1 cellular context compared by ENCODE assay signal in the genomic region with DNA sequence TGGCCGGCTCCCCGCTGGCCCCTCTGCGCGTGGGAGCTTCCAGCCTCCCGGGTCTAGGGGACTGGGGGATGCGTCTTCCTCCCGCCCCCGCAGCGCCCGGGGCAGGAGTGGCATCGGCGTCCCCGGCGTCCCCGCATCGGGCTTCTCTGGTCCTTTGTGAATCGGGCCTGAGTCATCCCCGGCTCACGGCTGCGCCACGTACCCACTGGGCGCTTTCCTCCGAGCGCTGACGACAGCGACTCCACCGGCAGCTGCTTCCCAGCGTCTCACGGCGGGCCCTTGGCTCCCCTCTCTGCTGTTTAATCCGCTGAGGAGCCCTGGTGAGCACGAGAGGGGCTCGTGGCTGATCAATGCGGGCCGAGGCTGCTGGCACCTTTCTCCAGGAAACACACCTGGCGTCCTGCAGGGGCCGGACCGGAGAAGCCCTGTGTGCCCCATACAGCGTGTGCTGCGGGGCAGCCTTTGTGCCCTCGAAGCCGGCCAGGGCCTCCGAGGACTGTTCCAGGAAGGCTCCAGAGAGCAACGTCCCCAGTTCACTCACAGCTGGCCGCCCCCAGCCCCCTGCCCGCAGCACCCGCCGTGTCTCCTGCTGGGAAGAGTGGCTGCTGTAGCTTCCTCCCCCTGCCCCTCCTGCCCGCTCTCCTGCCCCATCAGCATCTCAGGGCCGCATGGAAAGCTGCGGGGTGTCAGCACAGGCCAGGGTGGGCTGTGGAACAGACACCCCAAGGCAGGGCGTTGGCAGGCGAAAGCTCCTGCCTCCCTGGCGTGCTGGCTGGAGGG.
TF ChIP-seq lines count a peak whose summit lies in the region.

No MANE protein-coding gene starts in this region.

TF ChIP-seq in H1, 55 proteins besides CTCF, POLR2A, EP300 and RAD21 (continued from another document):
- TF ChIP-seq, protein P1, sequence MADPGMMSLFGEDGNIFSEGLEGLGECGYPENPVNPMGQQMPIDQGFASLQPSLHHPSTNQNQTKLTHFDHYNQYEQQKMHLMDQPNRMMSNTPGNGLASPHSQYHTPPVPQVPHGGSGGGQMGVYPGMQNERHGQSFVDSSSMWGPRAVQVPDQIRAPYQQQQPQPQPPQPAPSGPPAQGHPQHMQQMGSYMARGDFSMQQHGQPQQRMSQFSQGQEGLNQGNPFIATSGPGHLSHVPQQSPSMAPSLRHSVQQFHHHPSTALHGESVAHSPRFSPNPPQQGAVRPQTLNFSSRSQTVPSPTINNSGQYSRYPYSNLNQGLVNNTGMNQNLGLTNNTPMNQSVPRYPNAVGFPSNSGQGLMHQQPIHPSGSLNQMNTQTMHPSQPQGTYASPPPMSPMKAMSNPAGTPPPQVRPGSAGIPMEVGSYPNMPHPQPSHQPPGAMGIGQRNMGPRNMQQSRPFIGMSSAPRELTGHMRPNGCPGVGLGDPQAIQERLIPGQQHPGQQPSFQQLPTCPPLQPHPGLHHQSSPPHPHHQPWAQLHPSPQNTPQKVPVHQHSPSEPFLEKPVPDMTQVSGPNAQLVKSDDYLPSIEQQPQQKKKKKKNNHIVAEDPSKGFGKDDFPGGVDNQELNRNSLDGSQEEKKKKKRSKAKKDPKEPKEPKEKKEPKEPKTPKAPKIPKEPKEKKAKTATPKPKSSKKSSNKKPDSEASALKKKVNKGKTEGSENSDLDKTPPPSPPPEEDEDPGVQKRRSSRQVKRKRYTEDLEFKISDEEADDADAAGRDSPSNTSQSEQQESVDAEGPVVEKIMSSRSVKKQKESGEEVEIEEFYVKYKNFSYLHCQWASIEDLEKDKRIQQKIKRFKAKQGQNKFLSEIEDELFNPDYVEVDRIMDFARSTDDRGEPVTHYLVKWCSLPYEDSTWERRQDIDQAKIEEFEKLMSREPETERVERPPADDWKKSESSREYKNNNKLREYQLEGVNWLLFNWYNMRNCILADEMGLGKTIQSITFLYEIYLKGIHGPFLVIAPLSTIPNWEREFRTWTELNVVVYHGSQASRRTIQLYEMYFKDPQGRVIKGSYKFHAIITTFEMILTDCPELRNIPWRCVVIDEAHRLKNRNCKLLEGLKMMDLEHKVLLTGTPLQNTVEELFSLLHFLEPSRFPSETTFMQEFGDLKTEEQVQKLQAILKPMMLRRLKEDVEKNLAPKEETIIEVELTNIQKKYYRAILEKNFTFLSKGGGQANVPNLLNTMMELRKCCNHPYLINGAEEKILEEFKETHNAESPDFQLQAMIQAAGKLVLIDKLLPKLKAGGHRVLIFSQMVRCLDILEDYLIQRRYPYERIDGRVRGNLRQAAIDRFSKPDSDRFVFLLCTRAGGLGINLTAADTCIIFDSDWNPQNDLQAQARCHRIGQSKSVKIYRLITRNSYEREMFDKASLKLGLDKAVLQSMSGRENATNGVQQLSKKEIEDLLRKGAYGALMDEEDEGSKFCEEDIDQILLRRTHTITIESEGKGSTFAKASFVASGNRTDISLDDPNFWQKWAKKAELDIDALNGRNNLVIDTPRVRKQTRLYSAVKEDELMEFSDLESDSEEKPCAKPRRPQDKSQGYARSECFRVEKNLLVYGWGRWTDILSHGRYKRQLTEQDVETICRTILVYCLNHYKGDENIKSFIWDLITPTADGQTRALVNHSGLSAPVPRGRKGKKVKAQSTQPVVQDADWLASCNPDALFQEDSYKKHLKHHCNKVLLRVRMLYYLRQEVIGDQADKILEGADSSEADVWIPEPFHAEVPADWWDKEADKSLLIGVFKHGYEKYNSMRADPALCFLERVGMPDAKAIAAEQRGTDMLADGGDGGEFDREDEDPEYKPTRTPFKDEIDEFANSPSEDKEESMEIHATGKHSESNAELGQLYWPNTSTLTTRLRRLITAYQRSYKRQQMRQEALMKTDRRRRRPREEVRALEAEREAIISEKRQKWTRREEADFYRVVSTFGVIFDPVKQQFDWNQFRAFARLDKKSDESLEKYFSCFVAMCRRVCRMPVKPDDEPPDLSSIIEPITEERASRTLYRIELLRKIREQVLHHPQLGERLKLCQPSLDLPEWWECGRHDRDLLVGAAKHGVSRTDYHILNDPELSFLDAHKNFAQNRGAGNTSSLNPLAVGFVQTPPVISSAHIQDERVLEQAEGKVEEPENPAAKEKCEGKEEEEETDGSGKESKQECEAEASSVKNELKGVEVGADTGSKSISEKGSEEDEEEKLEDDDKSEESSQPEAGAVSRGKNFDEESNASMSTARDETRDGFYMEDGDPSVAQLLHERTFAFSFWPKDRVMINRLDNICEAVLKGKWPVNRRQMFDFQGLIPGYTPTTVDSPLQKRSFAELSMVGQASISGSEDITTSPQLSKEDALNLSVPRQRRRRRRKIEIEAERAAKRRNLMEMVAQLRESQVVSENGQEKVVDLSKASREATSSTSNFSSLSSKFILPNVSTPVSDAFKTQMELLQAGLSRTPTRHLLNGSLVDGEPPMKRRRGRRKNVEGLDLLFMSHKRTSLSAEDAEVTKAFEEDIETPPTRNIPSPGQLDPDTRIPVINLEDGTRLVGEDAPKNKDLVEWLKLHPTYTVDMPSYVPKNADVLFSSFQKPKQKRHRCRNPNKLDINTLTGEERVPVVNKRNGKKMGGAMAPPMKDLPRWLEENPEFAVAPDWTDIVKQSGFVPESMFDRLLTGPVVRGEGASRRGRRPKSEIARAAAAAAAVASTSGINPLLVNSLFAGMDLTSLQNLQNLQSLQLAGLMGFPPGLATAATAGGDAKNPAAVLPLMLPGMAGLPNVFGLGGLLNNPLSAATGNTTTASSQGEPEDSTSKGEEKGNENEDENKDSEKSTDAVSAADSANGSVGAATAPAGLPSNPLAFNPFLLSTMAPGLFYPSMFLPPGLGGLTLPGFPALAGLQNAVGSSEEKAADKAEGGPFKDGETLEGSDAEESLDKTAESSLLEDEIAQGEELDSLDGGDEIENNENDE (IDR thresholded peaks at IDR 0.05; ENCODE audit: insufficient replicate concordance, low read length) = no peak
